Comparison of ENCODE assay signal across 9 cellular contexts in genomic region chr10:93993782-93994668, GRCh38. TPM values are rescaled to one million over a fixed set of nuclear protein-coding genes. Genes with fewer than 3 reads are reported as not detected.
A peak's percentile ranks its signal among the peaks of the same experiment; 100 is the strongest.
DNase-seq lines count a peak whose midpoint lies in the region; ATAC-seq lines count a peak whose summit lies in the region.
"Had no signal": no experiment of that assay in that cellular context is flagged by ENCODE, and none has a peak within 500 bp of the region (broad histone marks: within the 10 kb centered on the region; RNA-seq: fewer than 3 reads in every experiment).

Gene PLCE1, plus strand, starts transcription at chr10:93993931. Its CDS starts 37,116 bp downstream, at chr10:94031047.

- peak; percentile 66 for ATAC-seq in GM19035 (IDR thresholded peaks at IDR 0.05; ENCODE audit: unreplicated experiment)

- peak within 1 kb of the TSS in 3 of 7 donors; percentile 6 to 20 (median 19) for H3K4me3 Mint-ChIP-seq in CD8-positive, alpha-beta memory T cell

- CTCF ChIA-PET in CD8-positive, alpha-beta memory T cell (lab: Charles Lee), result no interaction called here

- H3K27me3 ChIP-seq in rectal smooth muscle tissue (ENCODE audit: control insufficient read depth, insufficient read depth, low read length), result no peaks in the 10 kb centered on the region
- no peaks in the 10 kb centered on the region for H3K27me3 ChIP-seq in CD8-positive, alpha-beta memory T cell (ENCODE audit: insufficient read depth, low read length, poor library complexity, severe bottlenecking)

- H3K9ac ChIP-seq in rectal smooth muscle tissue (ENCODE audit: low read length), result peak within 1 kb of the TSS; percentile 2

- POLR2A ChIA-PET in CD8-positive, alpha-beta memory T cell (lab: Charles Lee), result no interaction called here

- H3K4me1 Mint-ChIP-seq in CD8-positive, alpha-beta memory T cell, result peaks cover 1 to 6% (median 5%) of the 10 kb centered on the region in 3 donors

- peak within 1 kb of the TSS; percentile 26 for H3K27ac ChIP-seq in rectal smooth muscle tissue (ENCODE audit: low read depth, low read length)
- no peak within 1 kb of the TSS for H3K27ac ChIP-seq in CD8-positive, alpha-beta memory T cell (ENCODE audit: low read depth, low read length)
- H3K27ac ChIP-seq: HL-60 had no signal

- no peaks in the 10 kb centered on the region for H3K4me1 ChIP-seq in rectal smooth muscle tissue (ENCODE audit: control insufficient read depth, insufficient read depth, low read length)
- no peaks in the 10 kb centered on the region for H3K4me1 ChIP-seq in CD8-positive, alpha-beta memory T cell (ENCODE audit: insufficient read depth, low read length)

- H3K36me3 ChIP-seq in rectal smooth muscle tissue (ENCODE audit: control insufficient read depth, insufficient read depth, low read length), result no peaks in the 10 kb centered on the region
- no peaks in the 10 kb centered on the region for H3K36me3 ChIP-seq in CD8-positive, alpha-beta memory T cell (ENCODE audit: insufficient read depth, low read length)

- peaks cover 34 to 69% of the 10 kb centered on the region in 2 donors for H3K27me3 Mint-ChIP-seq in CD8-positive, alpha-beta memory T cell

- H3K4me3 ChIP-seq in rectal smooth muscle tissue (ENCODE audit: low read length), result peak within 1 kb of the TSS; percentile 71
- no peak within 1 kb of the TSS for H3K4me3 ChIP-seq in CD8-positive, alpha-beta memory T cell (ENCODE audit: low read length)

- peaks cover 0 to 16% (median 3%) of the 10 kb centered on the region in 5 donors for H3K9me3 Mint-ChIP-seq in CD8-positive, alpha-beta memory T cell

- H3K27ac Mint-ChIP-seq in CD8-positive, alpha-beta memory T cell, result peak within 1 kb of the TSS in 1 of 8 donors; percentile 9

- no peaks in the 10 kb centered on the region for H3K9me3 ChIP-seq in CD8-positive, alpha-beta memory T cell (ENCODE audit: low read length)

- H3K36me3 Mint-ChIP-seq in CD8-positive, alpha-beta memory T cell, result peaks cover 0 to 1% (median 0%) of the 10 kb centered on the region in 3 donors

- DNase-seq in AG20443 (ENCODE audit: low spot score) (peak; percentile 95), NCI-H128 (lab: John Stamatoyannopoulos, UW; ENCODE audit: unreplicated experiment) (peak; percentile 9), anterior cingulate cortex (lab: John Stamatoyannopoulos, UW) (peak in 39 of 58 donors; percentile 3 to 56 (median 31)), hippocampal formation (lab: John Stamatoyannopoulos, UW) (peak; percentile 10 to 15)
- no peak for DNase-seq in stimulated activated CD4-positive, alpha-beta T cell treated with anti-CD3 and anti-CD28 coated beads, Interleukin-4, amount 100 ng/mL, for 1 hour
- no peak for DNase-seq in CD8-positive, alpha-beta memory T cell

RNA-seq across cellular contexts. Expression of gene PLCE1, which starts in this region (rescaled TPM):
- total RNA-seq in CD8-positive, alpha-beta memory T cell, result not detected
- 0.14 TPM for polyA plus RNA-seq in CD8-positive, alpha-beta memory T cell

Comparison
In these comparisons a context has a peak if more than half of its experiments do, and no peak if none do; other contexts are left out.
1. DNase-seq: peak in AG20443 (single experiment), NCI-H128 (single experiment), anterior cingulate cortex (39 of 58) and hippocampal formation (2 of 2); none in stimulated activated CD4-positive, alpha-beta T cell treated with anti-CD3 and anti-CD28 coated beads, Interleukin-4, amount 100 ng/mL, for 1 hour (single experiment) and CD8-positive, alpha-beta memory T cell (0 of 5).